In genomic region chrX:47836164-47837072, GRCh38 we compare ENCODE assay signal across 8 cellular contexts. TPM values are rescaled to one million over a fixed set of nuclear protein-coding genes. Genes with fewer than 3 reads are reported as not detected.
DNase-seq lines count a peak whose midpoint lies in the region; ATAC-seq, FAIRE-seq and TF ChIP-seq lines count a peak whose summit lies in the region.

TSS of gene ZNF81 (plus strand) at chrX:47836902. CDS start at chrX:47846268, 9,366 bp downstream.

- FAIRE-seq in H54 (lab: Jason Lieb, UNC): peak; percentile 80

- peak; percentile 31; the same call in 1 of the 2 replicates for TF ChIP-seq POLR2A in H54 (IDR thresholded peaks at IDR 0.05; ENCODE audit: low read depth, low read length)

- H3K27me3 Mint-ChIP-seq in activated T-helper 2 cell treated with anti-CD3 and anti-CD28 coated beads, Interferon-gamma antibody, Interleukin-2, Interleukin-4, amounts not matched to agents 10 μg/mL and 5 μg/mL and 100 μg/mL, durations not matched to agents 14 hours and 24 hours and 36 hours (ENCODE audit: low read depth): no peaks in the 10 kb centered on the region
- no peaks in the 10 kb centered on the region for H3K27me3 Mint-ChIP-seq in naive thymus-derived CD8-positive, alpha-beta T cell
- no peaks in the 10 kb centered on the region for H3K27me3 Mint-ChIP-seq in stimulated activated naive B cell treated with anti-CD40 and anti-IgM and Interleukin-4, amounts not matched to agents 10 μg/mL and 1 μg/mL and 100 μg/mL, for 72 hours

- peak; percentile 96 to 98 for ATAC-seq in naive thymus-derived CD8-positive, alpha-beta T cell
- peak; percentile 93 to 97 for ATAC-seq in stimulated activated naive B cell treated with anti-CD40 and anti-IgM and Interleukin-4, amounts not matched to agents 10 μg/mL and 1 μg/mL and 100 μg/mL, for 72 hours (replicated peaks)

- no peaks in the 10 kb centered on the region for H3K36me3 Mint-ChIP-seq in activated T-helper 2 cell treated with anti-CD3 and anti-CD28 coated beads, Interferon-gamma antibody, Interleukin-2, Interleukin-4, amounts not matched to agents 10 μg/mL and 5 μg/mL and 100 μg/mL, durations not matched to agents 14 hours and 24 hours and 36 hours (ENCODE audit: low read depth)
- peaks cover 0 to 4% (median 0%) of the 10 kb centered on the region in 3 donors for H3K36me3 Mint-ChIP-seq in naive thymus-derived CD8-positive, alpha-beta T cell
- peaks cover 0 to 3% of the 10 kb centered on the region in 2 donors for H3K36me3 Mint-ChIP-seq in stimulated activated naive B cell treated with anti-CD40 and anti-IgM and Interleukin-4, amounts not matched to agents 10 μg/mL and 1 μg/mL and 100 μg/mL, for 72 hours

- POLR2A ChIA-PET in RWPE1 (lab: Yijun Ruan, JAX; ENCODE audit: low non-redundant PET): no interaction called here
- POLR2A ChIA-PET in naive thymus-derived CD8-positive, alpha-beta T cell (lab: Charles Lee): interaction anchor here (0.6 to 2.0 kb wide), 5 partner anchors 9 to 281 kb away, joined by 3 to 8 read pairs (median 3); partner anchors contain the start of gene ELK1

- H3K4me1 Mint-ChIP-seq in activated T-helper 2 cell treated with anti-CD3 and anti-CD28 coated beads, Interferon-gamma antibody, Interleukin-2, Interleukin-4, amounts not matched to agents 10 μg/mL and 5 μg/mL and 100 μg/mL, durations not matched to agents 14 hours and 24 hours and 36 hours (ENCODE audit: low read depth): peaks cover 13% of the 10 kb centered on the region
- H3K4me1 Mint-ChIP-seq in naive thymus-derived CD8-positive, alpha-beta T cell: peaks cover 7 to 29% (median 19%) of the 10 kb centered on the region in 4 donors
- peaks cover 7 to 18% of the 10 kb centered on the region in 2 donors for H3K4me1 Mint-ChIP-seq in stimulated activated naive B cell treated with anti-CD40 and anti-IgM and Interleukin-4, amounts not matched to agents 10 μg/mL and 1 μg/mL and 100 μg/mL, for 72 hours

- peak within 1 kb of the TSS; percentile 68 for H3K27ac ChIP-seq in RWPE1

- DNase-seq in ELF-1 (ENCODE audit: low read depth, low spot score) (peak; percentile 99), H54 (ENCODE audit: insufficient read length, low spot score) (peak; percentile 42), LoVo (ENCODE audit: low spot score) (peak; percentile 89), RWPE1 (ENCODE audit: low spot score) (peak; percentile 83), fibroblast of mammary gland (ENCODE audit: low read depth) (peak; percentile 95)
- DNase-seq in activated T-helper 2 cell treated with anti-CD3 and anti-CD28 coated beads, Interferon-gamma antibody, Interleukin-2, Interleukin-4, amounts not matched to agents 10 μg/mL and 5 μg/mL and 100 μg/mL, durations not matched to agents 14 hours and 24 hours and 36 hours (ENCODE audit: low spot score): peak; percentile 86
- peak; percentile 75 to 96 (median 87) for DNase-seq in naive thymus-derived CD8-positive, alpha-beta T cell
- DNase-seq in stimulated activated naive B cell treated with anti-CD40 and anti-IgM and Interleukin-4, amounts not matched to agents 10 μg/mL and 1 μg/mL and 100 μg/mL, for 72 hours: peak; percentile 89

- TF ChIP-seq CTCF in RWPE1 (conservative IDR thresholded peaks at IDR 0.05; ENCODE audit: low read depth) (no peak), fibroblast of mammary gland (conservative IDR thresholded peaks at IDR 0.05; ENCODE audit: control insufficient read depth, insufficient read depth, low read depth, low read length) (no peak)

- CTCF ChIA-PET in RWPE1 (lab: Yijun Ruan, JAX): interaction anchor here (0.7 to 1.2 kb wide), 2 partner anchors 36 to 191 kb away, joined by 3 read pairs; no protein-coding TSS in a partner anchor

- peak within 1 kb of the TSS; percentile 97 for H3K27ac Mint-ChIP-seq in activated T-helper 2 cell treated with anti-CD3 and anti-CD28 coated beads, Interferon-gamma antibody, Interleukin-2, Interleukin-4, amounts not matched to agents 10 μg/mL and 5 μg/mL and 100 μg/mL, durations not matched to agents 14 hours and 24 hours and 36 hours
- H3K27ac Mint-ChIP-seq in naive thymus-derived CD8-positive, alpha-beta T cell: peak within 1 kb of the TSS; percentile 97 to 99 (median 98)
- H3K27ac Mint-ChIP-seq in stimulated activated naive B cell treated with anti-CD40 and anti-IgM and Interleukin-4, amounts not matched to agents 10 μg/mL and 1 μg/mL and 100 μg/mL, for 72 hours: peak within 1 kb of the TSS; percentile 99

- intact Hi-C loops in activated T-helper 2 cell treated with anti-CD3 and anti-CD28 coated beads, Interferon-gamma antibody, Interleukin-2, Interleukin-4, amounts not matched to agents 10 μg/mL and 5 μg/mL and 100 μg/mL, durations not matched to agents 14 hours and 24 hours and 36 hours (cut with micrococcal nuclease): loop anchor here (5.0 kb wide), 1 partner anchor 184 kb away; the partner anchor contains the start of gene ELK1

- H3K4me3 ChIP-seq in fibroblast of mammary gland (ENCODE audit: control insufficient read depth, low read depth, low read length): peak within 1 kb of the TSS; percentile 57

- peak within 1 kb of the TSS; percentile 92 for H3K4me3 Mint-ChIP-seq in activated T-helper 2 cell treated with anti-CD3 and anti-CD28 coated beads, Interferon-gamma antibody, Interleukin-2, Interleukin-4, amounts not matched to agents 10 μg/mL and 5 μg/mL and 100 μg/mL, durations not matched to agents 14 hours and 24 hours and 36 hours (ENCODE audit: low read depth)
- peak within 1 kb of the TSS; percentile 93 to 99 (median 99) for H3K4me3 Mint-ChIP-seq in naive thymus-derived CD8-positive, alpha-beta T cell
- peak within 1 kb of the TSS; percentile 99 for H3K4me3 Mint-ChIP-seq in stimulated activated naive B cell treated with anti-CD40 and anti-IgM and Interleukin-4, amounts not matched to agents 10 μg/mL and 1 μg/mL and 100 μg/mL, for 72 hours

- no peaks in the 10 kb centered on the region for H3K9me3 Mint-ChIP-seq in activated T-helper 2 cell treated with anti-CD3 and anti-CD28 coated beads, Interferon-gamma antibody, Interleukin-2, Interleukin-4, amounts not matched to agents 10 μg/mL and 5 μg/mL and 100 μg/mL, durations not matched to agents 14 hours and 24 hours and 36 hours
- no peaks in the 10 kb centered on the region for H3K9me3 Mint-ChIP-seq in naive thymus-derived CD8-positive, alpha-beta T cell
- H3K9me3 Mint-ChIP-seq in stimulated activated naive B cell treated with anti-CD40 and anti-IgM and Interleukin-4, amounts not matched to agents 10 μg/mL and 1 μg/mL and 100 μg/mL, for 72 hours: no peaks in the 10 kb centered on the region

RNA-seq across cellular contexts. Expression of gene ZNF81, which starts in this region (rescaled TPM):
- total RNA-seq in activated T-helper 2 cell treated with anti-CD3 and anti-CD28 coated beads, Interferon-gamma antibody, Interleukin-2, Interleukin-4, amounts not matched to agents 10 μg/mL and 5 μg/mL and 100 μg/mL, durations not matched to agents 14 hours and 24 hours and 36 hours: 6.1 and 8.1 TPM in 2 replicates
- 10 to 100 TPM; 12.7 to 13.3 TPM for total RNA-seq in naive thymus-derived CD8-positive, alpha-beta T cell
- 1 to 10 TPM; 1.5 to 4.8 (median 4.0) TPM for polyA plus RNA-seq in naive thymus-derived CD8-positive, alpha-beta T cell

Comparison
In these comparisons a context has a peak if more than half of its experiments do, and no peak if none do; other contexts are left out.
1. Peak in every context shown above with its lines: DNase-seq, ATAC-seq, H3K4me3 ChIP-seq and H3K27ac ChIP-seq.
2. DNase-seq: peak in every context shown above with its lines; median percentile 99 in ELF-1; 95 in fibroblast of mammary gland; 89 in LoVo; 89 in stimulated activated naive B cell treated with anti-CD40 and anti-IgM and Interleukin-4, amounts not matched to agents 10 μg/mL and 1 μg/mL and 100 μg/mL, for 72 hours; 87 in naive thymus-derived CD8-positive, alpha-beta T cell; 86 in activated T-helper 2 cell treated with anti-CD3 and anti-CD28 coated beads, Interferon-gamma antibody, Interleukin-2, Interleukin-4, amounts not matched to agents 10 μg/mL and 5 μg/mL and 100 μg/mL, durations not matched to agents 14 hours and 24 hours and 36 hours; 83 in RWPE1; 42 in H54.